In the genomic region with DNA sequence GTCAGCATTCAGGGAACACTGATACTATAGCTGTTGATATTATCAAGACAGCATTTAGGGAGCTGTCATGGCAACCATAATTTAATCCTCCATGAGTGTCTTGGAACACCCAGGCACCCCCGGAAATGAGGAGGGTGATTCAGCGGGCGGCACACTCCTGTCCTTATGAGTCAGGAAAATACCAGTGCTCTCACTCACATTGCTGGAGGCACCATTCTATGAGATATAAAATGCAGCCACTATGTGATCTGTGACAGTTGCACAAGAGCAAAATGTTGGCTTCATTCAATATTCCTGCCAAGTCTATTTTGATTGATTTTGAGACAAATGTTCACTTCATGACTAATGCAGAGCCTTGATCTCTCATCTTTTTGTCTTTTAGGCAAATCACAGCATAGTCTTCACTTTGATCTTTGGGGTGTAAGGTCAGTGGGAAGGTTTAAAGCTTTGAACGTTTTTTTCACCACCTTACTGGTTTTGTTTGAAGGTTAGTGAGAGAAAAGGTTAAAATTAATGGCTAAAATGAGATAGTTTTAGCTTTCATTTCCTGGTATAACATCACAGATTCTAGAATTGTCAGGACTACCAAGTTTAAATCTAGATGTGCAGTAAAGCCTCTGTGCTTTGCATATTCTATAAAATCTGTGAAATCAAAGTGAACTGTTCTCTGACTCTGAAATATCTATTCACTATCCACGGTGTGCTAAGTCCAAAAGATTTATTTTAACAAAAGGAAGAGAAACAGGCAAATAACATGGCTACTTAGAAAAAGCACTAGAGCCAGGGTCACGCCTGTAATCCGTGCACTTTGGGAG, we compare ENCODE assay signal across 1 cellular context.
TF ChIP-seq lines count a peak whose summit lies in the region.

No MANE protein-coding gene starts in this region.

TF ChIP-seq in K562, 482 proteins besides CTCF, POLR2A, EP300 and RAD21 (continued from another document):
- TF ChIP-seq, protein P1, sequence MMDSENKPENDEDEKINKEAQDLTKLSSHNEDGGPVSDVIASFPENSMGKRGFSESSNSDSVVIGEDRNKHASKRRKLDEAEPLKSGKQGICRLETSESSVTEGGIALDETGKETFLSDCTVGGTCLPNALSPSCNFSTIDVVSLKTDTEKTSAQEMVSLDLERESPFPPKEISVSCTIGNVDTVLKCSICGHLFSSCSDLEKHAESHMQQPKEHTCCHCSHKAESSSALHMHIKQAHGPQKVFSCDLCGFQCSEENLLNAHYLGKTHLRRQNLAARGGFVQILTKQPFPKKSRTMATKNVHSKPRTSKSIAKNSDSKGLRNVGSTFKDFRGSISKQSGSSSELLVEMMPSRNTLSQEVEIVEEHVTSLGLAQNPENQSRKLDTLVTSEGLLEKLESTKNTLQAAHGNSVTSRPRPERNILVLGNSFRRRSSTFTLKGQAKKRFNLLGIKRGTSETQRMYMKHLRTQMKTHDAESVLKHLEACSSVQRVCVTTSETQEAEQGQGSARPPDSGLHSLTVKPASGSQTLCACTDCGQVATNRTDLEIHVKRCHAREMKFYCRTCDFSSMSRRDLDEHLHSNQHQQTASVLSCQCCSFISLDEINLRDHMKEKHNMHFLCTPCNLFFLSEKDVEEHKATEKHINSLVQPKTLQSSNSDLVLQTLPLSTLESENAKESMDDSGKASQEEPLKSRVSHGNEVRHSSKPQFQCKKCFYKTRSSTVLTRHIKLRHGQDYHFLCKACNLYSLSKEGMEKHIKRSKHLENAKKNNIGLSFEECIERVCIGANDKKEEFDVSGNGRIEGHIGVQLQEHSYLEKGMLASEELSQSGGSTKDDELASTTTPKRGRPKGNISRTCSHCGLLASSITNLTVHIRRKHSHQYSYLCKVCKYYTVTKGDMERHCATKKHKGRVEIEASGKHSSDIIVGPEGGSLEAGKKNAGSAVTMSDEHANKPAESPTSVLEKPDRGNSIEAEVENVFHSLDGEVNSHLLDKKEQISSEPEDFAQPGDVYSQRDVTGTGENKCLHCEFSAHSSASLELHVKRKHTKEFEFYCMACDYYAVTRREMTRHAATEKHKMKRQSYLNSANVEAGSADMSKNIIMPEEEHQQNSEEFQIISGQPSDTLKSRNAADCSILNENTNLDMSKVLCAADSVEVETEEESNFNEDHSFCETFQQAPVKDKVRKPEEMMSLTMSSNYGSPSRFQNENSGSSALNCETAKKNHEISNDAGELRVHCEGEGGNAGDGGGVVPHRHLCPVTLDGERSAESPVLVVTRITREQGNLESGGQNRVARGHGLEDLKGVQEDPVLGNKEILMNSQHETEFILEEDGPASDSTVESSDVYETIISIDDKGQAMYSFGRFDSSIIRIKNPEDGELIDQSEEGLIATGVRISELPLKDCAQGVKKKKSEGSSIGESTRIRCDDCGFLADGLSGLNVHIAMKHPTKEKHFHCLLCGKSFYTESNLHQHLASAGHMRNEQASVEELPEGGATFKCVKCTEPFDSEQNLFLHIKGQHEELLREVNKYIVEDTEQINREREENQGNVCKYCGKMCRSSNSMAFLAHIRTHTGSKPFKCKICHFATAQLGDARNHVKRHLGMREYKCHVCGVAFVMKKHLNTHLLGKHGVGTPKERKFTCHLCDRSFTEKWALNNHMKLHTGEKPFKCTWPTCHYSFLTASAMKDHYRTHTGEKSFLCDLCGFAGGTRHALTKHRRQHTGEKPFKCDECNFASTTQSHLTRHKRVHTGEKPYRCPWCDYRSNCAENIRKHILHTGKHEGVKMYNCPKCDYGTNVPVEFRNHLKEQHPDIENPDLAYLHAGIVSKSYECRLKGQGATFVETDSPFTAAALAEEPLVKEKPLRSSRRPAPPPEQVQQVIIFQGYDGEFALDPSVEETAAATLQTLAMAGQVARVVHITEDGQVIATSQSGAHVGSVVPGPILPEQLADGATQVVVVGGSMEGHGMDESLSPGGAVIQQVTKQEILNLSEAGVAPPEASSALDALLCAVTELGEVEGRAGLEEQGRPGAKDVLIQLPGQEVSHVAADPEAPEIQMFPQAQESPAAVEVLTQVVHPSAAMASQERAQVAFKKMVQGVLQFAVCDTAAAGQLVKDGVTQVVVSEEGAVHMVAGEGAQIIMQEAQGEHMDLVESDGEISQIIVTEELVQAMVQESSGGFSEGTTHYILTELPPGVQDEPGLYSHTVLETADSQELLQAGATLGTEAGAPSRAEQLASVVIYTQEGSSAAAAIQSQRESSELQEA (IDR thresholded peaks at IDR 0.05; ENCODE audit: low read depth): no peak
- TF ChIP-seq SIRT6 (IDR thresholded peaks at IDR 0.05; ENCODE audit: low read depth, low read length) (no peak), SRF (CRISPR knock-in tag; IDR thresholded peaks at IDR 0.05) (no peak), XRCC4 (IDR thresholded peaks at IDR 0.05; ENCODE audit: extremely low read depth, insufficient read depth, insufficient read length) (no peak), HLTF (IDR thresholded peaks at IDR 0.05) (no peak), RBM25 (IDR thresholded peaks at IDR 0.05; ENCODE audit: low read depth, low read length, severe bottlenecking) (no peak), ZNF586 (CRISPR knock-in tag; conservative IDR thresholded peaks at IDR 0.05) (no peak), SMARCC2 (IDR thresholded peaks at IDR 0.05; ENCODE audit: low read depth) (no peak), ZNF384 (IDR thresholded peaks at IDR 0.05; ENCODE audit: low read depth, low read length) (no peak), MEF2D (tag; conservative IDR thresholded peaks at IDR 0.05; ENCODE audit: low read depth) (no peak), CEBPB (tag; IDR thresholded peaks at IDR 0.05) (peak; percentile 15; the same call in 1 of the 2 replicates), ETV5 (CRISPR knock-in tag; IDR thresholded peaks at IDR 0.05; ENCODE audit: low read depth) (0 out of 2 replicates have a peak, but pooled peaks have one; percentile 27)
- TF ChIP-seq, protein P2, sequence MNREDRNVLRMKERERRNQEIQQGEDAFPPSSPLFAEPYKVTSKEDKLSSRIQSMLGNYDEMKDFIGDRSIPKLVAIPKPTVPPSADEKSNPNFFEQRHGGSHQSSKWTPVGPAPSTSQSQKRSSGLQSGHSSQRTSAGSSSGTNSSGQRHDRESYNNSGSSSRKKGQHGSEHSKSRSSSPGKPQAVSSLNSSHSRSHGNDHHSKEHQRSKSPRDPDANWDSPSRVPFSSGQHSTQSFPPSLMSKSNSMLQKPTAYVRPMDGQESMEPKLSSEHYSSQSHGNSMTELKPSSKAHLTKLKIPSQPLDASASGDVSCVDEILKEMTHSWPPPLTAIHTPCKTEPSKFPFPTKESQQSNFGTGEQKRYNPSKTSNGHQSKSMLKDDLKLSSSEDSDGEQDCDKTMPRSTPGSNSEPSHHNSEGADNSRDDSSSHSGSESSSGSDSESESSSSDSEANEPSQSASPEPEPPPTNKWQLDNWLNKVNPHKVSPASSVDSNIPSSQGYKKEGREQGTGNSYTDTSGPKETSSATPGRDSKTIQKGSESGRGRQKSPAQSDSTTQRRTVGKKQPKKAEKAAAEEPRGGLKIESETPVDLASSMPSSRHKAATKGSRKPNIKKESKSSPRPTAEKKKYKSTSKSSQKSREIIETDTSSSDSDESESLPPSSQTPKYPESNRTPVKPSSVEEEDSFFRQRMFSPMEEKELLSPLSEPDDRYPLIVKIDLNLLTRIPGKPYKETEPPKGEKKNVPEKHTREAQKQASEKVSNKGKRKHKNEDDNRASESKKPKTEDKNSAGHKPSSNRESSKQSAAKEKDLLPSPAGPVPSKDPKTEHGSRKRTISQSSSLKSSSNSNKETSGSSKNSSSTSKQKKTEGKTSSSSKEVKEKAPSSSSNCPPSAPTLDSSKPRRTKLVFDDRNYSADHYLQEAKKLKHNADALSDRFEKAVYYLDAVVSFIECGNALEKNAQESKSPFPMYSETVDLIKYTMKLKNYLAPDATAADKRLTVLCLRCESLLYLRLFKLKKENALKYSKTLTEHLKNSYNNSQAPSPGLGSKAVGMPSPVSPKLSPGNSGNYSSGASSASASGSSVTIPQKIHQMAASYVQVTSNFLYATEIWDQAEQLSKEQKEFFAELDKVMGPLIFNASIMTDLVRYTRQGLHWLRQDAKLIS (CRISPR knock-in tag; IDR thresholded peaks at IDR 0.05): no peak
- TF ChIP-seq, protein P3, sequence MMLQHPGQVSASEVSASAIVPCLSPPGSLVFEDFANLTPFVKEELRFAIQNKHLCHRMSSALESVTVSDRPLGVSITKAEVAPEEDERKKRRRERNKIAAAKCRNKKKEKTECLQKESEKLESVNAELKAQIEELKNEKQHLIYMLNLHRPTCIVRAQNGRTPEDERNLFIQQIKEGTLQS (IDR thresholded peaks at IDR 0.05): peak; percentile 71
- TF ChIP-seq, protein P3 (CRISPR knock-in tag; conservative IDR thresholded peaks at IDR 0.05): no peak
- TF ChIP-seq, protein P4, sequence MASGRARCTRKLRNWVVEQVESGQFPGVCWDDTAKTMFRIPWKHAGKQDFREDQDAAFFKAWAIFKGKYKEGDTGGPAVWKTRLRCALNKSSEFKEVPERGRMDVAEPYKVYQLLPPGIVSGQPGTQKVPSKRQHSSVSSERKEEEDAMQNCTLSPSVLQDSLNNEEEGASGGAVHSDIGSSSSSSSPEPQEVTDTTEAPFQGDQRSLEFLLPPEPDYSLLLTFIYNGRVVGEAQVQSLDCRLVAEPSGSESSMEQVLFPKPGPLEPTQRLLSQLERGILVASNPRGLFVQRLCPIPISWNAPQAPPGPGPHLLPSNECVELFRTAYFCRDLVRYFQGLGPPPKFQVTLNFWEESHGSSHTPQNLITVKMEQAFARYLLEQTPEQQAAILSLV (tag; IDR thresholded peaks at IDR 0.05): no peak
- TF ChIP-seq, protein P5, sequence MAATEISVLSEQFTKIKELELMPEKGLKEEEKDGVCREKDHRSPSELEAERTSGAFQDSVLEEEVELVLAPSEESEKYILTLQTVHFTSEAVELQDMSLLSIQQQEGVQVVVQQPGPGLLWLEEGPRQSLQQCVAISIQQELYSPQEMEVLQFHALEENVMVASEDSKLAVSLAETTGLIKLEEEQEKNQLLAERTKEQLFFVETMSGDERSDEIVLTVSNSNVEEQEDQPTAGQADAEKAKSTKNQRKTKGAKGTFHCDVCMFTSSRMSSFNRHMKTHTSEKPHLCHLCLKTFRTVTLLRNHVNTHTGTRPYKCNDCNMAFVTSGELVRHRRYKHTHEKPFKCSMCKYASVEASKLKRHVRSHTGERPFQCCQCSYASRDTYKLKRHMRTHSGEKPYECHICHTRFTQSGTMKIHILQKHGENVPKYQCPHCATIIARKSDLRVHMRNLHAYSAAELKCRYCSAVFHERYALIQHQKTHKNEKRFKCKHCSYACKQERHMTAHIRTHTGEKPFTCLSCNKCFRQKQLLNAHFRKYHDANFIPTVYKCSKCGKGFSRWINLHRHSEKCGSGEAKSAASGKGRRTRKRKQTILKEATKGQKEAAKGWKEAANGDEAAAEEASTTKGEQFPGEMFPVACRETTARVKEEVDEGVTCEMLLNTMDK (IDR thresholded peaks at IDR 0.05; ENCODE audit: borderline replicate concordance, insufficient read depth, low read depth, low read length, poor library complexity, severe bottlenecking): no peak
- TF ChIP-seq, protein P6, sequence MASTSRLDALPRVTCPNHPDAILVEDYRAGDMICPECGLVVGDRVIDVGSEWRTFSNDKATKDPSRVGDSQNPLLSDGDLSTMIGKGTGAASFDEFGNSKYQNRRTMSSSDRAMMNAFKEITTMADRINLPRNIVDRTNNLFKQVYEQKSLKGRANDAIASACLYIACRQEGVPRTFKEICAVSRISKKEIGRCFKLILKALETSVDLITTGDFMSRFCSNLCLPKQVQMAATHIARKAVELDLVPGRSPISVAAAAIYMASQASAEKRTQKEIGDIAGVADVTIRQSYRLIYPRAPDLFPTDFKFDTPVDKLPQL (IDR thresholded peaks at IDR 0.05; ENCODE audit: extremely low read depth, insufficient read length): no peak
TF ChIP-seq in K562: peak in this region for 30.
